ENCODE assay signal across 8 cellular contexts in the genomic region with DNA sequence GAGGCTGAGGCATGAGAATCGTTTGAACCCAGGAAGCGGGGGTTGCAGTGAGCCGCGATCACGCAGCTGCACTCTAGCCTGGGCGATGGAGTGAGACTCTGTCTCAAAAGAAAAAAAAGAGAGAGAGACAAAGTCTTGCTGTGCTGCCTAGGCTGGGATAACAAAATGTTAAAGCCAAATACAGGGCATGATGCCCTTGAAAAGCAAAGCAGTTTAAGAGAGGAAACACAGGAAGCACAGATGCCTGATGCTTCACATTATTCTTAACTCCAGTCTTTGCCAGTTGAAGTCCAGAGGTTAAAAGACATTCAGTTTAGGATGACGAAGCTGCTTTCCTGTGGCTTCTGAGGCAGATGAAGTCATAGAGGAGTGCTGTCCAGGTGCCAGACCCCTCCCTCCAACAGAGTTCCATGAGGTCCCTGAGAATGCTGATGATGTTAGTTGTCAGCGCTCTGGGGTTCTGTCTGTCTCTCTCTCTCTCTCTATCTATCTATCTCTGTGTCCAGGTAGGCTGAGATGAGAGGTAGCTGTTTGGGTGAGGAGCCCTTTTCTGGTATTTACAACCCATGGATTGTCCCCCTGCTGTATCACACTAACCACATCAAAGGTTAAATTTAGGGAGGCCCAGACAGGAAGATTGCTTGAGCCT. TPM values are rescaled to one million over a fixed set of nuclear protein-coding genes. Genes with fewer than 3 reads are reported as not detected.
DNase-seq lines count a peak whose midpoint lies in the region; ATAC-seq, FAIRE-seq and TF ChIP-seq lines count a peak whose summit lies in the region.

No MANE protein-coding gene starts in this region.

- TF ChIP-seq POLR2A in K562 (conservative IDR thresholded peaks at IDR 0.05): no peak; the same call in 1 of the 2 replicates

- CTCF ChIA-PET in K562 (lab: Yijun Ruan, JAX; ENCODE audit: low intra/inter-chr PET ratio): interaction anchor here (4.2 kb wide), 1 partner anchor 29 kb away, joined by 44 read pairs; no protein-coding TSS in a partner anchor

- H3K79me2 ChIP-seq in K562 (ENCODE audit: control insufficient read depth, insufficient read depth, low read length): peaks cover 2% of the 10 kb centered on the region

- no peaks in the 10 kb centered on the region for H3K9me3 Mint-ChIP-seq in natural killer cell

- H3K4me1 ChIP-seq in K562 (replicated peaks in 1 of 2; ENCODE audit: control insufficient read depth in 2 of 2, insufficient read depth in 2 of 2, low read length in 2 of 2) (peaks cover 18 to 25% of the 10 kb centered on the region in 2 experiments; a peak in 4 of 5 replicates), neuronal stem cell (ENCODE audit: control insufficient read depth in 2 of 2, insufficient read depth in 1 of 2, low read depth in 1 of 2, low read length in 2 of 2) (peaks cover 0 to 11% of the 10 kb centered on the region in 2 donors)

- no peak overlapping the region for H3K14ac ChIP-seq in neuronal stem cell (ENCODE audit: low read length)

- no peak overlapping the region for H2BK12ac ChIP-seq in neuronal stem cell (ENCODE audit: low read length)

- POLR2A ChIA-PET in K562 (lab: Yijun Ruan, JAX): interaction anchor here (0.7 to 1.4 kb wide), 8 partner anchors 12 to 264 kb away, joined by 3 to 8 read pairs (median 4); a partner anchor contains a TSS

- DNase-seq in GDM1 (lab: John Stamatoyannopoulos, UW): peak; percentile 71
- DNase-seq in MG63: peak; percentile 84
- peak; percentile 75 to 90 (median 78) for DNase-seq in K562 (ENCODE audit: extremely low read depth in 1 of 4, low spot score in 3 of 4)
- no peak for DNase-seq in neuronal stem cell (ENCODE audit: low spot score)
- DNase-seq in activated CD8-positive, alpha-beta memory T cell treated with anti-CD3 and anti-CD28 coated beads, Interleukin-2, amount 50 U/mL, for 48 hours: no peak
- no peak for DNase-seq in GM19238 (ENCODE audit: insufficient read length, low spot score)
- no peak for DNase-seq in natural killer cell

- H3K23ac ChIP-seq in neuronal stem cell (ENCODE audit: low read depth, low read length, poor library complexity): no peak overlapping the region

- in situ Hi-C loops in K562 (cut with MboI): no loop called here

- H3K18ac ChIP-seq in neuronal stem cell (ENCODE audit: low read length): no peak overlapping the region

- H2BK120ac ChIP-seq in neuronal stem cell (ENCODE audit: low read depth, low read length): no peak overlapping the region

- no peaks in the 10 kb centered on the region for H3K79me1 ChIP-seq in neuronal stem cell (ENCODE audit: low read depth, low read length)

- no peak overlapping the region for H3K4ac ChIP-seq in neuronal stem cell (ENCODE audit: low read length)

- BruUV-seq in K562 (replicated peaks; lab: Mats Ljungman, UMichigan): TSS peak; percentile 89

- H2AK5ac ChIP-seq in neuronal stem cell (ENCODE audit: low read depth, low read length): no peak overlapping the region

- no peak for TF ChIP-seq RAD21 in K562 (CRISPR knock-in tag; conservative IDR thresholded peaks at IDR 0.05 in 1 of 2, IDR thresholded peaks at IDR 0.05 in 1 of 2)

- no peak overlapping the region for H2BK5ac ChIP-seq in neuronal stem cell (ENCODE audit: low read length)

- H3K36me3 ChIP-seq in MG63 (no peaks in the 10 kb centered on the region), K562 (ENCODE audit: control insufficient read depth, insufficient read depth, low read length) (no peaks in the 10 kb centered on the region), neuronal stem cell (replicated peaks in 1 of 2; ENCODE audit: control insufficient read depth in 2 of 2, insufficient read depth in 2 of 2, low read length in 2 of 2) (no peaks in the 10 kb centered on the region)

- peak overlapping the region; percentile 72 for H3K4me2 ChIP-seq in K562 (ENCODE audit: insufficient read depth, low read length)
- H3K4me2 ChIP-seq in neuronal stem cell (ENCODE audit: insufficient read depth, low read length, poor library complexity, severe bottlenecking): no peak overlapping the region

- intact Hi-C loops in K562 (cut with micrococcal nuclease) (loop anchor here (5.0 kb wide), 1 partner anchor 47 kb away; a partner anchor contains a TSS), natural killer cell (cut with micrococcal nuclease) (loop anchor here (5.0 kb wide), 2 partner anchors 157 to 238 kb away; a partner anchor contains a TSS)

- no peaks in the 10 kb centered on the region for H3K36me3 Mint-ChIP-seq in natural killer cell

- peak overlapping the region; percentile 79 for H3K27ac ChIP-seq in K562 (ENCODE audit: extremely low read depth, low read depth, low read length)
- H3K27ac ChIP-seq in neuronal stem cell (replicated peaks; ENCODE audit: low read length): no peak overlapping the region

- H3K27ac Mint-ChIP-seq in natural killer cell: no peak overlapping the region

- no peak overlapping the region for H2BK15ac ChIP-seq in neuronal stem cell (ENCODE audit: low read length)

- TF ChIP-seq CTCF in K562 (IDR thresholded peaks at IDR 0.05 in 2 of 3, conservative IDR thresholded peaks at IDR 0.05 in 1 of 3; ENCODE audit: insufficient read depth in 2 of 3, low read depth in 1 of 3, low read length in 3 of 3) (no peak), natural killer cell (IDR thresholded peaks at IDR 0.05) (no peak)

- H4K8ac ChIP-seq in neuronal stem cell (ENCODE audit: low read depth, low read length): no peak overlapping the region

- no peak overlapping the region for H3K4me3 Mint-ChIP-seq in natural killer cell

- H3K9ac ChIP-seq in K562 (ENCODE audit: insufficient read depth in 1 of 2, low read depth in 2 of 2, low read length in 2 of 2): peak overlapping the region; percentile 45 to 63; a peak in 3 of 4 replicates
- no peak overlapping the region for H3K9ac ChIP-seq in neuronal stem cell (ENCODE audit: low read depth, low read length, poor library complexity)

- H4K91ac ChIP-seq in neuronal stem cell (ENCODE audit: low read depth, low read length, poor library complexity): no peak overlapping the region

- TF ChIP-seq EP300 in K562 (IDR thresholded peaks at IDR 0.05; ENCODE audit: low read length): no peak

- peaks cover 29 to 39% of the 10 kb centered on the region in 2 donors for H3K27me3 Mint-ChIP-seq in natural killer cell (ENCODE audit: low read depth in 2 of 2)

- peaks cover 13 to 18% of the 10 kb centered on the region in 2 donors for H3K4me1 Mint-ChIP-seq in natural killer cell

- H3K4me3 ChIP-seq in MG63: no peak overlapping the region
- H3K4me3 ChIP-seq in K562: no peak overlapping the region
- H3K4me3 ChIP-seq in neuronal stem cell (ENCODE audit: low read length in 2 of 2): no peak overlapping the region

- no peaks in the 10 kb centered on the region for H4K20me1 ChIP-seq in K562 (replicated peaks; ENCODE audit: control insufficient read depth, insufficient read depth, low read length)

- ATAC-seq in K562 (peak; percentile 81), natural killer cell (no peak), HG03045 (IDR thresholded peaks at IDR 0.05; ENCODE audit: unreplicated experiment) (no peak)

- peak; percentile 98 for FAIRE-seq in K562 (lab: Jason Lieb, UNC)

- H2AFZ ChIP-seq in K562 (ENCODE audit: low read depth, low read length) (peak overlapping the region; percentile 89), neuronal stem cell (ENCODE audit: low read length) (peak overlapping the region; percentile 77)

- no peaks in the 10 kb centered on the region for H3K27me3 ChIP-seq in MG63
- no peaks in the 10 kb centered on the region for H3K27me3 ChIP-seq in K562 (ENCODE audit: control insufficient read depth in 2 of 2, insufficient read depth in 2 of 2, low read length in 2 of 2)
- H3K27me3 ChIP-seq in neuronal stem cell (ENCODE audit: control insufficient read depth in 3 of 3, insufficient read depth in 3 of 3, low read depth in 1 of 3, low read length in 3 of 3): peaks cover 0 to 6% (median 3%) of the 10 kb centered on the region in 3 experiments

- H3K9me1 ChIP-seq in K562 (ENCODE audit: control insufficient read depth, insufficient read depth, low read length): no peaks in the 10 kb centered on the region

- WGBS in K562 (ENCODE audit: insufficient coverage, low coverage, missing lambda C conversion rate): 10% methylated on average over 8 of the region's 8 CpGs
- WGBS in neuronal stem cell (ENCODE audit: extremely low coverage in 2 of 2, insufficient read length in 2 of 2, insufficient replicate concordance in 1 of 2), 2 donors: no CpG with 5 or more reads among the region's 8 CpGs

- H3K9me3 ChIP-seq in MG63 (no peaks in the 10 kb centered on the region), K562 (replicated peaks; ENCODE audit: control insufficient read depth, insufficient read depth, low read depth, low read length) (no peaks in the 10 kb centered on the region; the same call in 1 of the 2 replicates), neuronal stem cell (replicated peaks in 1 of 2; ENCODE audit: control insufficient read depth in 2 of 2, insufficient read depth in 1 of 2, low read depth in 1 of 2, low read length in 2 of 2) (no peaks in the 10 kb centered on the region)

RNA-seq across cellular contexts. Expression of a gene that starts 4.9 kb away (rescaled TPM):
- total RNA-seq in MG63 (2014; rRNA removed; shearing (Covaris generic); ENCODE audit: low replicate concordance): 22.1 and 92.8 TPM in 2 replicates
- 70.4 and 75.8 TPM in 2 replicates for total RNA-seq in K562 (2011; cell fraction: chromatin; rRNA removed; ENCODE audit: low replicate concordance)
- total RNA-seq in K562 (2011; cell fraction: nucleolus; rRNA removed): 57.0 and 70.0 TPM in 2 replicates
- 73.5 and 91.2 TPM in 2 replicates for total RNA-seq in K562 (2011; cell fraction: nucleoplasm; rRNA removed)
- total RNA-seq in K562 (2014; rRNA removed) (161 and 168 TPM in 2 replicates), K562 (2014; rRNA removed; fragmentation: Illumina TruSeq; extraction: Trizol) (162 and 169 TPM in 2 replicates), K562 (2015; rRNA removed; fragmentation: Illumina TruSeq; extraction: Trizol) (169 and 170 TPM in 2 replicates), K562 (2021) (213 and 214 TPM in 2 replicates), natural killer cell (10 to 100 TPM; 40.5 to 42.0 (median 41.6) TPM)
- polyA plus RNA-seq in K562 (2011; rRNA removed) (107 and 113 TPM in 2 replicates), K562 (2014; fragmentation: Illumina TruSeq; extraction: Trizol) (71.1 and 71.5 TPM in 2 replicates), K562 (2014; fragmentation: Nextera tagmentation; extraction: Ambion mirVana) (10 to 100 TPM; 56.5 to 79.8 TPM), K562 (2014; rRNA removed) (173 and 220 TPM in 2 replicates)
- polyA plus RNA-seq in K562 (2011; cell fraction: cytosol; rRNA removed): 60.6 and 83.2 TPM in 2 replicates
- 55.8 and 68.8 TPM in 2 replicates for polyA plus RNA-seq in K562 (2011; cell fraction: nucleus; rRNA removed)
- polyA plus RNA-seq in K562 (2012): 149 and 246 TPM in 2 replicates
- 24.4 and 36.8 TPM in 2 replicates for polyA minus RNA-seq in K562 (2011; rRNA and poly(A)+ RNA removed)
- polyA minus RNA-seq in K562 (2011; cell fraction: cytosol; rRNA and poly(A)+ RNA removed): 42.3 and 44.0 TPM in 2 replicates
- 20.5 and 28.9 TPM in 2 replicates for polyA minus RNA-seq in K562 (2011; cell fraction: nucleus; rRNA and poly(A)+ RNA removed)
- 193 TPM for polyA plus RNA-seq in neuronal stem cell (2013, experiment 1 of 2)
- 197 TPM for polyA plus RNA-seq in neuronal stem cell (2013, experiment 2 of 2)

RNA-seq across cellular contexts. Expression of a gene that starts 9.6 kb away (rescaled TPM):
- 4.0 TPM in 1 of 2 replicates, not detected in the other for total RNA-seq in MG63 (2014; rRNA removed; shearing (Covaris generic); ENCODE audit: low replicate concordance)
- 0.69 and 0.76 TPM in 2 replicates for total RNA-seq in K562 (2011; cell fraction: chromatin; rRNA removed; ENCODE audit: low replicate concordance)
- 0.33 and 0.53 TPM in 2 replicates for total RNA-seq in K562 (2011; cell fraction: nucleolus; rRNA removed)
- 0.31 and 0.66 TPM in 2 replicates for total RNA-seq in K562 (2011; cell fraction: nucleoplasm; rRNA removed)
- total RNA-seq in K562 (2014; rRNA removed) (0.41 TPM in 1 of 2 replicates, not detected in the other), K562 (2014; rRNA removed; fragmentation: Illumina TruSeq; extraction: Trizol) (0.07 TPM in 1 of 2 replicates, not detected in the other), K562 (2015; rRNA removed; fragmentation: Illumina TruSeq; extraction: Trizol) (0.11 and 0.14 TPM in 2 replicates), K562 (2021) (0.36 and 0.60 TPM in 2 replicates), natural killer cell (10 to 100 TPM in 1 of 3 donors, 1 to 10 TPM in 2; 4.3 to 16.8 (median 9.6) TPM)
- polyA plus RNA-seq in K562 (2011; rRNA removed) (0.38 and 0.45 TPM in 2 replicates), K562 (2014; fragmentation: Illumina TruSeq; extraction: Trizol) (0.22 and 0.46 TPM in 2 replicates), K562 (2014; fragmentation: Nextera tagmentation; extraction: Ambion mirVana) (under 1 TPM; 0.24 to 0.32 TPM), K562 (2014; rRNA removed) (0.68 and 1.0 TPM in 2 replicates)
- 0.27 TPM in 2 replicates for polyA plus RNA-seq in K562 (2011; cell fraction: cytosol; rRNA removed)
- polyA plus RNA-seq in K562 (2011; cell fraction: nucleus; rRNA removed): 0.29 and 0.48 TPM in 2 replicates
- polyA plus RNA-seq in K562 (2012): 0.20 and 0.80 TPM in 2 replicates
- 0.27 and 0.39 TPM in 2 replicates for polyA minus RNA-seq in K562 (2011; rRNA and poly(A)+ RNA removed)
- polyA minus RNA-seq in K562 (2011; cell fraction: cytosol; rRNA and poly(A)+ RNA removed): not detected in 2 replicates
- polyA minus RNA-seq in K562 (2011; cell fraction: nucleus; rRNA and poly(A)+ RNA removed): not detected in 2 replicates
- 0.60 TPM for polyA plus RNA-seq in neuronal stem cell (2013, experiment 1 of 2)
- 0.48 TPM for polyA plus RNA-seq in neuronal stem cell (2013, experiment 2 of 2)

RNA-seq across cellular contexts. Expression of a gene that starts 11.6 kb away (rescaled TPM):
- 85.2 and 124 TPM in 2 replicates for total RNA-seq in MG63 (2014; rRNA removed; shearing (Covaris generic); ENCODE audit: low replicate concordance)
- 9.3 and 17.2 TPM in 2 replicates for total RNA-seq in K562 (2011; cell fraction: chromatin; rRNA removed; ENCODE audit: low replicate concordance)
- total RNA-seq in K562 (2011; cell fraction: nucleolus; rRNA removed): 8.4 and 8.8 TPM in 2 replicates
- 7.2 and 9.0 TPM in 2 replicates for total RNA-seq in K562 (2011; cell fraction: nucleoplasm; rRNA removed)
- 0.36 and 0.65 TPM in 2 replicates for total RNA-seq in K562 (2014; rRNA removed)
- total RNA-seq in K562 (2014; rRNA removed; fragmentation: Illumina TruSeq; extraction: Trizol): 0.51 and 0.80 TPM in 2 replicates
- total RNA-seq in K562 (2015; rRNA removed; fragmentation: Illumina TruSeq; extraction: Trizol): 0.94 and 0.98 TPM in 2 replicates
- total RNA-seq in K562 (2021): 2.3 and 4.5 TPM in 2 replicates
- 2.1 and 2.9 TPM in 2 replicates for polyA plus RNA-seq in K562 (2011; rRNA removed)
- polyA plus RNA-seq in K562 (2011; cell fraction: cytosol; rRNA removed): 3.2 and 3.4 TPM in 2 replicates
- polyA plus RNA-seq in K562 (2011; cell fraction: nucleus; rRNA removed): 15.7 and 30.4 TPM in 2 replicates
- polyA plus RNA-seq in K562 (2012): 1.5 and 4.9 TPM in 2 replicates
- polyA plus RNA-seq in K562 (2014; fragmentation: Illumina TruSeq; extraction: Trizol): 1.2 and 1.3 TPM in 2 replicates
- not detected for polyA plus RNA-seq in K562 (2014; fragmentation: Nextera tagmentation; extraction: Ambion mirVana)
- 2.8 and 5.8 TPM in 2 replicates for polyA plus RNA-seq in K562 (2014; rRNA removed)
- 0.35 and 0.39 TPM in 2 replicates for polyA minus RNA-seq in K562 (2011; rRNA and poly(A)+ RNA removed)
- 1.0 TPM in 1 of 2 replicates, not detected in the other for polyA minus RNA-seq in K562 (2011; cell fraction: cytosol; rRNA and poly(A)+ RNA removed)
- 2.0 and 2.6 TPM in 2 replicates for polyA minus RNA-seq in K562 (2011; cell fraction: nucleus; rRNA and poly(A)+ RNA removed)
- 34.0 TPM for polyA plus RNA-seq in neuronal stem cell (2013, experiment 1 of 2)
- polyA plus RNA-seq in neuronal stem cell (2013, experiment 2 of 2): 34.3 TPM
- total RNA-seq in natural killer cell: 1 to 10 TPM; 1.2 to 1.7 (median 1.4) TPM

RNA-seq across cellular contexts. Expression of a gene that starts 46.7 kb away (rescaled TPM):
- 6.4 and 21.9 TPM in 2 replicates for total RNA-seq in MG63 (2014; rRNA removed; shearing (Covaris generic); ENCODE audit: low replicate concordance)
- total RNA-seq in K562 (2011; cell fraction: chromatin; rRNA removed; ENCODE audit: low replicate concordance): 26.2 and 103 TPM in 2 replicates
- total RNA-seq in K562 (2011; cell fraction: nucleolus; rRNA removed): 119 and 150 TPM in 2 replicates
- total RNA-seq in K562 (2011; cell fraction: nucleoplasm; rRNA removed): 79.0 and 80.1 TPM in 2 replicates
- 10.9 and 14.9 TPM in 2 replicates for total RNA-seq in K562 (2014; rRNA removed)
- 4.9 and 5.5 TPM in 2 replicates for total RNA-seq in K562 (2014; rRNA removed; fragmentation: Illumina TruSeq; extraction: Trizol)
- total RNA-seq in K562 (2015; rRNA removed; fragmentation: Illumina TruSeq; extraction: Trizol): 6.9 and 8.1 TPM in 2 replicates
- 40.7 and 45.5 TPM in 2 replicates for total RNA-seq in K562 (2021)
- 16.0 and 25.1 TPM in 2 replicates for polyA plus RNA-seq in K562 (2011; rRNA removed)
- 18.9 and 40.0 TPM in 2 replicates for polyA plus RNA-seq in K562 (2011; cell fraction: cytosol; rRNA removed)
- 17.1 and 30.2 TPM in 2 replicates for polyA plus RNA-seq in K562 (2011; cell fraction: nucleus; rRNA removed)
- 36.0 and 70.6 TPM in 2 replicates for polyA plus RNA-seq in K562 (2012)
- polyA plus RNA-seq in K562 (2014; fragmentation: Illumina TruSeq; extraction: Trizol): 27.2 and 34.5 TPM in 2 replicates
- polyA plus RNA-seq in K562 (2014; fragmentation: Nextera tagmentation; extraction: Ambion mirVana): 1 to 10 TPM; 1.3 to 2.3 TPM
- polyA plus RNA-seq in K562 (2014; rRNA removed): 12.7 and 15.9 TPM in 2 replicates
- 15.2 and 24.3 TPM in 2 replicates for polyA minus RNA-seq in K562 (2011; rRNA and poly(A)+ RNA removed)
- 36.7 and 48.5 TPM in 2 replicates for polyA minus RNA-seq in K562 (2011; cell fraction: cytosol; rRNA and poly(A)+ RNA removed)
- 16.7 and 17.0 TPM in 2 replicates for polyA minus RNA-seq in K562 (2011; cell fraction: nucleus; rRNA and poly(A)+ RNA removed)
- polyA plus RNA-seq in neuronal stem cell (2013, experiment 1 of 2): 4.7 TPM
- 4.6 TPM for polyA plus RNA-seq in neuronal stem cell (2013, experiment 2 of 2)
- total RNA-seq in natural killer cell: 100 to 1,000 TPM in 2 of 3 donors, 10 to 100 TPM in 1; 97.8 to 118 (median 102) TPM

RNA-seq across cellular contexts. Expression of a gene that starts 58.2 kb away (rescaled TPM):
- not detected in 2 replicates for total RNA-seq in MG63 (2014; rRNA removed; shearing (Covaris generic); ENCODE audit: low replicate concordance)
- total RNA-seq in K562 (2011; cell fraction: chromatin; rRNA removed; ENCODE audit: low replicate concordance): 1.2 and 3.0 TPM in 2 replicates
- total RNA-seq in K562 (2011; cell fraction: nucleolus; rRNA removed): 3.0 and 3.8 TPM in 2 replicates
- total RNA-seq in K562 (2011; cell fraction: nucleoplasm; rRNA removed): 2.4 and 2.7 TPM in 2 replicates
- total RNA-seq in K562 (2014; rRNA removed) (0.29 and 0.36 TPM in 2 replicates), K562 (2014; rRNA removed; fragmentation: Illumina TruSeq; extraction: Trizol) (0.18 and 0.51 TPM in 2 replicates), K562 (2015; rRNA removed; fragmentation: Illumina TruSeq; extraction: Trizol) (0.25 and 0.34 TPM in 2 replicates), K562 (2021) (0.40 and 0.69 TPM in 2 replicates), natural killer cell (1 to 10 TPM; 4.0 to 8.1 (median 7.9) TPM)
- polyA plus RNA-seq in K562 (2011; rRNA removed) (0.91 and 1.0 TPM in 2 replicates), K562 (2014; fragmentation: Illumina TruSeq; extraction: Trizol) (0.21 and 0.25 TPM in 2 replicates), K562 (2014; fragmentation: Nextera tagmentation; extraction: Ambion mirVana) (under 1 TPM; 0.38 to 0.50 TPM), K562 (2014; rRNA removed) (0.20 and 0.97 TPM in 2 replicates)
- 0.40 and 0.47 TPM in 2 replicates for polyA plus RNA-seq in K562 (2011; cell fraction: cytosol; rRNA removed)
- polyA plus RNA-seq in K562 (2011; cell fraction: nucleus; rRNA removed): 1.2 and 2.3 TPM in 2 replicates
- polyA plus RNA-seq in K562 (2012): 0.82 and 1.1 TPM in 2 replicates
- 0.32 and 0.48 TPM in 2 replicates for polyA minus RNA-seq in K562 (2011; rRNA and poly(A)+ RNA removed)
- polyA minus RNA-seq in K562 (2011; cell fraction: cytosol; rRNA and poly(A)+ RNA removed): not detected in 2 replicates
- polyA minus RNA-seq in K562 (2011; cell fraction: nucleus; rRNA and poly(A)+ RNA removed): 0.81 and 1.9 TPM in 2 replicates
- polyA plus RNA-seq in neuronal stem cell (2013, experiment 1 of 2): 1.8 TPM
- polyA plus RNA-seq in neuronal stem cell (2013, experiment 2 of 2): 1.8 TPM

Comparison
In these comparisons a context has a peak if more than half of its experiments do, and no peak if none do; other contexts are left out.
1. DNase-seq: peak in GDM1 (single experiment), MG63 (single experiment) and K562 (4 of 4); none in neuronal stem cell (single experiment), activated CD8-positive, alpha-beta memory T cell treated with anti-CD3 and anti-CD28 coated beads, Interleukin-2, amount 50 U/mL, for 48 hours (single experiment), GM19238 (single experiment) and natural killer cell (single experiment).